ENCODE assay signal across 1 cellular context in genomic region chr22:37659066-37659896, GRCh38.
TF ChIP-seq lines count a peak whose summit lies in the region.

No MANE protein-coding gene starts in this region.

TF ChIP-seq in HepG2, 621 proteins besides CTCF, POLR2A, EP300 and RAD21 (continued from another document and continues in another):
- TF ChIP-seq REPIN1 (CRISPR knock-in tag; IDR thresholded peaks at IDR 0.05; ENCODE audit: borderline replicate concordance, low read depth) = peak; percentile 65; the same call in 1 of the 2 replicates
- peak; percentile 19 for TF ChIP-seq TBL1XR1 (IDR thresholded peaks at IDR 0.05; ENCODE audit: borderline replicate concordance, low read length, partially characterized antibody)
- peak; percentile 20; the same call in 1 of the 2 replicates for TF ChIP-seq GFI1 (CRISPR knock-in tag; IDR thresholded peaks at IDR 0.05; ENCODE audit: borderline replicate concordance)
- TF ChIP-seq, protein P1, sequence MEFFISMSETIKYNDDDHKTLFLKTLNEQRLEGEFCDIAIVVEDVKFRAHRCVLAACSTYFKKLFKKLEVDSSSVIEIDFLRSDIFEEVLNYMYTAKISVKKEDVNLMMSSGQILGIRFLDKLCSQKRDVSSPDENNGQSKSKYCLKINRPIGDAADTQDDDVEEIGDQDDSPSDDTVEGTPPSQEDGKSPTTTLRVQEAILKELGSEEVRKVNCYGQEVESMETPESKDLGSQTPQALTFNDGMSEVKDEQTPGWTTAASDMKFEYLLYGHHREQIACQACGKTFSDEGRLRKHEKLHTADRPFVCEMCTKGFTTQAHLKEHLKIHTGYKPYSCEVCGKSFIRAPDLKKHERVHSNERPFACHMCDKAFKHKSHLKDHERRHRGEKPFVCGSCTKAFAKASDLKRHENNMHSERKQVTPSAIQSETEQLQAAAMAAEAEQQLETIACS (CRISPR knock-in tag; IDR thresholded peaks at IDR 0.05) = peak; percentile 81
- no peak for TF ChIP-seq ZNF24 (IDR thresholded peaks at IDR 0.05)
- TF ChIP-seq FOXA1 (IDR thresholded peaks at IDR 0.05) = no peak
- TF ChIP-seq FOXA1 (CRISPR knock-in tag; IDR thresholded peaks at IDR 0.05) = peak; percentile 65
- TF ChIP-seq ZBTB7A (CRISPR knock-in tag; IDR thresholded peaks at IDR 0.05) = 0 out of 2 replicates have a peak, but pooled peaks have one; percentile 28
- no peak for TF ChIP-seq MAF1 (CRISPR knock-in tag; IDR thresholded peaks at IDR 0.05; ENCODE audit: borderline replicate concordance)
- no peak for TF ChIP-seq GTF2F1 (IDR thresholded peaks at IDR 0.05; ENCODE audit: low read length)
- peak; percentile 82; the same call in 1 of the 2 replicates for TF ChIP-seq SALL1 (CRISPR knock-in tag; IDR thresholded peaks at IDR 0.05)
- no peak for TF ChIP-seq ZNF792 (CRISPR knock-in tag; IDR thresholded peaks at IDR 0.05)
- no peak for TF ChIP-seq PTBP1 (IDR thresholded peaks at IDR 0.05; ENCODE audit: low read depth, low read length, poor library complexity, severe bottlenecking)
- TF ChIP-seq CEBPB (IDR thresholded peaks at IDR 0.05; ENCODE audit: borderline replicate concordance, low read depth, low read length) = peak; percentile 54; the same call in 1 of the 2 replicates
- peak; percentile 63 for TF ChIP-seq KAT7 (CRISPR knock-in tag; IDR thresholded peaks at IDR 0.05; ENCODE audit: borderline replicate concordance)
- no peak for TF ChIP-seq ZNF224 (CRISPR knock-in tag; IDR thresholded peaks at IDR 0.05)
- TF ChIP-seq ZNF7 (CRISPR knock-in tag; IDR thresholded peaks at IDR 0.05) = no peak
- 0 out of 2 replicates have a peak, but pooled peaks have one; percentile 20 for TF ChIP-seq ZBTB33 (CRISPR knock-in tag; IDR thresholded peaks at IDR 0.05)
- TF ChIP-seq, protein P2, sequence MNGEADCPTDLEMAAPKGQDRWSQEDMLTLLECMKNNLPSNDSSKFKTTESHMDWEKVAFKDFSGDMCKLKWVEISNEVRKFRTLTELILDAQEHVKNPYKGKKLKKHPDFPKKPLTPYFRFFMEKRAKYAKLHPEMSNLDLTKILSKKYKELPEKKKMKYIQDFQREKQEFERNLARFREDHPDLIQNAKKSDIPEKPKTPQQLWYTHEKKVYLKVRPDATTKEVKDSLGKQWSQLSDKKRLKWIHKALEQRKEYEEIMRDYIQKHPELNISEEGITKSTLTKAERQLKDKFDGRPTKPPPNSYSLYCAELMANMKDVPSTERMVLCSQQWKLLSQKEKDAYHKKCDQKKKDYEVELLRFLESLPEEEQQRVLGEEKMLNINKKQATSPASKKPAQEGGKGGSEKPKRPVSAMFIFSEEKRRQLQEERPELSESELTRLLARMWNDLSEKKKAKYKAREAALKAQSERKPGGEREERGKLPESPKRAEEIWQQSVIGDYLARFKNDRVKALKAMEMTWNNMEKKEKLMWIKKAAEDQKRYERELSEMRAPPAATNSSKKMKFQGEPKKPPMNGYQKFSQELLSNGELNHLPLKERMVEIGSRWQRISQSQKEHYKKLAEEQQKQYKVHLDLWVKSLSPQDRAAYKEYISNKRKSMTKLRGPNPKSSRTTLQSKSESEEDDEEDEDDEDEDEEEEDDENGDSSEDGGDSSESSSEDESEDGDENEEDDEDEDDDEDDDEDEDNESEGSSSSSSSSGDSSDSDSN (CRISPR knock-in tag; IDR thresholded peaks at IDR 0.05) = peak; percentile 55; the same call in 1 of the 2 replicates
- no peak for TF ChIP-seq CHCHD3 (CRISPR knock-in tag; IDR thresholded peaks at IDR 0.05)
- no peak for TF ChIP-seq ZFP37 (CRISPR knock-in tag; IDR thresholded peaks at IDR 0.05; ENCODE audit: borderline replicate concordance)
- TF ChIP-seq GMEB1 (CRISPR knock-in tag; IDR thresholded peaks at IDR 0.05; ENCODE audit: borderline replicate concordance) = peak; percentile 57; the same call in 1 of the 2 replicates
- TF ChIP-seq ZNF329 (CRISPR knock-in tag; IDR thresholded peaks at IDR 0.05; ENCODE audit: low read depth) = no peak
- peak; percentile 48 for TF ChIP-seq PHF8 (CRISPR knock-in tag; IDR thresholded peaks at IDR 0.05)
- peak; percentile 29; the same call in 1 of the 2 replicates for TF ChIP-seq ZBTB21 (CRISPR knock-in tag; IDR thresholded peaks at IDR 0.05)
- TF ChIP-seq ZNF235 (CRISPR knock-in tag; IDR thresholded peaks at IDR 0.05; ENCODE audit: borderline replicate concordance) = 0 out of 2 replicates have a peak, but pooled peaks have one; percentile 11
- TF ChIP-seq ARNT2 (CRISPR knock-in tag; IDR thresholded peaks at IDR 0.05; ENCODE audit: low read depth) = no peak
- no peak for TF ChIP-seq NAIF1 (CRISPR knock-in tag; IDR thresholded peaks at IDR 0.05; ENCODE audit: borderline replicate concordance)
- peak; percentile 97 for TF ChIP-seq SAP130 (CRISPR knock-in tag; IDR thresholded peaks at IDR 0.05; ENCODE audit: low read depth)
- TF ChIP-seq ZBTB3 (CRISPR knock-in tag; IDR thresholded peaks at IDR 0.05; ENCODE audit: borderline replicate concordance, low read depth) = 0 out of 2 replicates have a peak, but pooled peaks have one; percentile 46
- TF ChIP-seq SP5 (CRISPR knock-in tag; IDR thresholded peaks at IDR 0.05; ENCODE audit: borderline replicate concordance, low read depth) = peak; percentile 31; the same call in 1 of the 2 replicates
- TF ChIP-seq, protein P3, sequence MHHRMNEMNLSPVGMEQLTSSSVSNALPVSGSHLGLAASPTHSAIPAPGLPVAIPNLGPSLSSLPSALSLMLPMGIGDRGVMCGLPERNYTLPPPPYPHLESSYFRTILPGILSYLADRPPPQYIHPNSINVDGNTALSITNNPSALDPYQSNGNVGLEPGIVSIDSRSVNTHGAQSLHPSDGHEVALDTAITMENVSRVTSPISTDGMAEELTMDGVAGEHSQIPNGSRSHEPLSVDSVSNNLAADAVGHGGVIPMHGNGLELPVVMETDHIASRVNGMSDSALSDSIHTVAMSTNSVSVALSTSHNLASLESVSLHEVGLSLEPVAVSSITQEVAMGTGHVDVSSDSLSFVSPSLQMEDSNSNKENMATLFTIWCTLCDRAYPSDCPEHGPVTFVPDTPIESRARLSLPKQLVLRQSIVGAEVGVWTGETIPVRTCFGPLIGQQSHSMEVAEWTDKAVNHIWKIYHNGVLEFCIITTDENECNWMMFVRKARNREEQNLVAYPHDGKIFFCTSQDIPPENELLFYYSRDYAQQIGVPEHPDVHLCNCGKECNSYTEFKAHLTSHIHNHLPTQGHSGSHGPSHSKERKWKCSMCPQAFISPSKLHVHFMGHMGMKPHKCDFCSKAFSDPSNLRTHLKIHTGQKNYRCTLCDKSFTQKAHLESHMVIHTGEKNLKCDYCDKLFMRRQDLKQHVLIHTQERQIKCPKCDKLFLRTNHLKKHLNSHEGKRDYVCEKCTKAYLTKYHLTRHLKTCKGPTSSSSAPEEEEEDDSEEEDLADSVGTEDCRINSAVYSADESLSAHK (CRISPR knock-in tag; IDR thresholded peaks at IDR 0.05; ENCODE audit: borderline replicate concordance) = no peak
- peak; percentile 58; the same call in 1 of the 2 replicates for TF ChIP-seq ATF3 (CRISPR knock-in tag; IDR thresholded peaks at IDR 0.05)
- TF ChIP-seq NONO (IDR thresholded peaks at IDR 0.05) = no peak
- peak; percentile 41 for TF ChIP-seq NONO (CRISPR knock-in tag; conservative IDR thresholded peaks at IDR 0.05)
- 0 out of 2 replicates have a peak, but pooled peaks have one; percentile 6 for TF ChIP-seq FLYWCH1 (CRISPR knock-in tag; IDR thresholded peaks at IDR 0.05)
- TF ChIP-seq ZNF382 (CRISPR knock-in tag; IDR thresholded peaks at IDR 0.05; ENCODE audit: borderline replicate concordance) = no peak
- peak; percentile 54; the same call in 1 of the 2 replicates for TF ChIP-seq BHLHE40 (IDR thresholded peaks at IDR 0.05; ENCODE audit: low read length)
- peak; percentile 30; the same call in 1 of the 2 replicates for TF ChIP-seq ZNF710 (CRISPR knock-in tag; IDR thresholded peaks at IDR 0.05; ENCODE audit: borderline replicate concordance)
- peak; percentile 88 for TF ChIP-seq YEATS4 (CRISPR knock-in tag; IDR thresholded peaks at IDR 0.05; ENCODE audit: borderline replicate concordance)
- TF ChIP-seq PITX1 (CRISPR knock-in tag; IDR thresholded peaks at IDR 0.05) = peak; percentile 76
- no peak for TF ChIP-seq ZBTB26 (CRISPR knock-in tag; IDR thresholded peaks at IDR 0.05; ENCODE audit: borderline replicate concordance)
- TF ChIP-seq, protein P4, sequence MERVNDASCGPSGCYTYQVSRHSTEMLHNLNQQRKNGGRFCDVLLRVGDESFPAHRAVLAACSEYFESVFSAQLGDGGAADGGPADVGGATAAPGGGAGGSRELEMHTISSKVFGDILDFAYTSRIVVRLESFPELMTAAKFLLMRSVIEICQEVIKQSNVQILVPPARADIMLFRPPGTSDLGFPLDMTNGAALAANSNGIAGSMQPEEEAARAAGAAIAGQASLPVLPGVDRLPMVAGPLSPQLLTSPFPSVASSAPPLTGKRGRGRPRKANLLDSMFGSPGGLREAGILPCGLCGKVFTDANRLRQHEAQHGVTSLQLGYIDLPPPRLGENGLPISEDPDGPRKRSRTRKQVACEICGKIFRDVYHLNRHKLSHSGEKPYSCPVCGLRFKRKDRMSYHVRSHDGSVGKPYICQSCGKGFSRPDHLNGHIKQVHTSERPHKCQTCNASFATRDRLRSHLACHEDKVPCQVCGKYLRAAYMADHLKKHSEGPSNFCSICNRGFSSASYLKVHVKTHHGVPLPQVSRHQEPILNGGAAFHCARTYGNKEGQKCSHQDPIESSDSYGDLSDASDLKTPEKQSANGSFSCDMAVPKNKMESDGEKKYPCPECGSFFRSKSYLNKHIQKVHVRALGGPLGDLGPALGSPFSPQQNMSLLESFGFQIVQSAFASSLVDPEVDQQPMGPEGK (CRISPR knock-in tag; IDR thresholded peaks at IDR 0.05) = peak; percentile 75
- 0 out of 2 replicates have a peak, but pooled peaks have one; percentile 52 for TF ChIP-seq SMAD3 (CRISPR knock-in tag; IDR thresholded peaks at IDR 0.05)
- TF ChIP-seq KLF9 (CRISPR knock-in tag; IDR thresholded peaks at IDR 0.05; ENCODE audit: low read depth) = no peak
- TF ChIP-seq HDAC2 (CRISPR knock-in tag; IDR thresholded peaks at IDR 0.05) = peak; percentile 90
- peak; percentile 77 for TF ChIP-seq IKZF4 (CRISPR knock-in tag; IDR thresholded peaks at IDR 0.05; ENCODE audit: borderline replicate concordance, low read depth, not compliant biosample characterization)
- peak; percentile 43; the same call in 1 of the 2 replicates for TF ChIP-seq HIC2 (CRISPR knock-in tag; IDR thresholded peaks at IDR 0.05; ENCODE audit: low read depth)
- TF ChIP-seq RORA (CRISPR knock-in tag; IDR thresholded peaks at IDR 0.05) = no peak
